In the genomic region with DNA sequence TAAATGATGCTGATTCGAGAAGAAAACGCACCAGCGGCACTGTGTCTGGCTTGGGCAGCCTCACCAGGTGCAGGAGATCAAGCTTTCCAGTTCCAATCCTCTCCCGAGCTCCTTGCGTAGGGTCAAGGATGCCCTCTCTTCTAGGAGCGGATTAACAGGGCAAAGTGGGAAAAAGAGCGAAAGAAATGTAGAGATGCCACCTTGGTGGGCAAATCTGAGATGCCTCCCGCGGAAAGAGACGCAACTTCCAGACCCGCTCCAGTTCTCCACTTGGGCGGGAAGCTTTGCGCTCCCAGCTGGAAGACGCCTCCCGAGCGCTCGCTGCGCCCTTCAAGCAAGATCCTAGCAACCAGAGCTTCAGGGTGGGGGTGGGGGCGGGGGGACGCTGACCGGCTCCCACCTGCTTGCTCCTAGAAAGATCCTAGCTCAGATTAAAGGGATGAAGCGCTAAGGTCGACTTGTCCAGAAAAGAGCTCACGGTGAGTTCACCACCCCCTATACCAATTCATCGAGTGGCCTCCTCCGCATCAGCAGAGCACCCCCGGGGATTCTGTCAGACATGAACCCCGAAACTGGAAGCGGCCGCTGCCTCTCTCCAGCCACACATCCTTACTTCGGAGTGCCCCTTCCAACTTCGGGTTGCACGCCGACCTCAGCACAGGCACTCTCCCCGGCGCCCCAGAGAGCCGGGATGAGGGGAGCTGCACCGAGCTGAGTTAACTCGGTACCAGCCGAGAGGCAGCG, we compare ENCODE assay signal across 12 cellular contexts. TPM values are rescaled to one million over a fixed set of nuclear protein-coding genes. Genes with fewer than 3 reads are reported as not detected.
DNase-seq lines count a peak whose midpoint lies in the region; ATAC-seq and TF ChIP-seq lines count a peak whose summit lies in the region.
"Had no signal": no experiment of that assay in that cellular context is flagged by ENCODE, and none has a peak within 500 bp of the region (broad histone marks: within the 10 kb centered on the region; RNA-seq: fewer than 3 reads in every experiment).

No MANE protein-coding gene starts in this region.

- H3K27me3 ChIP-seq in GM23338 (ENCODE audit: insufficient read depth) (peaks cover 36% of the 10 kb centered on the region), NT2/D1 (ENCODE audit: insufficient read depth, insufficient read length) (peaks cover 29% of the 10 kb centered on the region), iPS-15b (ENCODE audit: control insufficient read depth, insufficient read depth, low read length) (peaks cover 46% of the 10 kb centered on the region)

- peak; percentile 50 for ATAC-seq in GM23338

- H3K9me2 ChIP-seq in GM23338 (ENCODE audit: insufficient read depth) = no peaks in the 10 kb centered on the region

- H3K4me1 ChIP-seq in GM23338 (ENCODE audit: insufficient read depth) (peaks cover 12% of the 10 kb centered on the region; the same call in 1 of the 2 replicates), NT2/D1 (ENCODE audit: insufficient read depth, insufficient read length) (peaks cover 5% of the 10 kb centered on the region), iPS-15b (ENCODE audit: control insufficient read depth, insufficient read depth, low read length) (no peaks in the 10 kb centered on the region)

- no peaks in the 10 kb centered on the region for H3F3A ChIP-seq in GM23338 (replicated peaks; ENCODE audit: low read depth)

- peak overlapping the region; percentile 95 for H3K4me2 ChIP-seq in GM23338
- H3K4me2 ChIP-seq: KMS-11 had no signal

- H3K4me3 Mint-ChIP-seq in GM23338 = peak overlapping the region; percentile 79
- H3K4me3 Mint-ChIP-seq: HFFc6 had no signal

- no peaks in the 10 kb centered on the region for H3K9me3 ChIP-seq in NT2/D1 (ENCODE audit: insufficient read depth, low read length)
- no peaks in the 10 kb centered on the region for H3K9me3 ChIP-seq in iPS-15b (ENCODE audit: control insufficient read depth, insufficient read depth, low read length)
- H3K9me3 ChIP-seq: neutrophil had no signal

- H3K9ac ChIP-seq in NT2/D1 (ENCODE audit: insufficient read length, low read depth) = peak overlapping the region; percentile 69
- H3K9ac ChIP-seq in iPS-15b (ENCODE audit: low read depth, low read length) = no peak overlapping the region
- H3K9ac ChIP-seq: KMS-11 had no signal

- peak; percentile 56 for DNase-seq in GM23338 (ENCODE audit: low spot score)
- no peak for DNase-seq in NT2/D1 (ENCODE audit: low read depth, low spot score)
- peak; percentile 72 for DNase-seq in retina
- DNase-seq in GF-D8 (lab: John Stamatoyannopoulos, UW) = no peak
- DNase-seq in A172 (ENCODE audit: low spot score) = no peak
- no peak for DNase-seq in activated effector memory CD4-positive, alpha-beta T cell treated with Interleukin-2 at 50 U/mL for 16 hours
- DNase-seq: HFFc6 had no signal

- H3K27ac Mint-ChIP-seq in GM23338 = no peak overlapping the region
- H3K27ac Mint-ChIP-seq: HFFc6 had no signal

- H2AFZ ChIP-seq in GM23338 = peak overlapping the region; percentile 94

- no peak overlapping the region for H3K27ac ChIP-seq in GM23338 (ENCODE audit: low read depth)
- H3K27ac ChIP-seq: KMS-11, neutrophil had no signal

- H4K20me1 ChIP-seq in GM23338 (replicated peaks; ENCODE audit: insufficient read depth) = peaks cover 14% of the 10 kb centered on the region

- H3K36me3 ChIP-seq in GM23338 (ENCODE audit: insufficient read depth) (no peaks in the 10 kb centered on the region), NT2/D1 (ENCODE audit: insufficient read depth, insufficient read length, low read length) (no peaks in the 10 kb centered on the region), iPS-15b (ENCODE audit: control insufficient read depth, insufficient read depth, low read length) (no peaks in the 10 kb centered on the region)
- H3K36me3 ChIP-seq: neutrophil had no signal

- H3K4me1 Mint-ChIP-seq in GM23338 = peaks cover 9% of the 10 kb centered on the region

- H3K79me2 ChIP-seq in GM23338 (replicated peaks; ENCODE audit: insufficient read depth) = no peaks in the 10 kb centered on the region

- no peak for TF ChIP-seq CTCF in GM23338 (conservative IDR thresholded peaks at IDR 0.05; ENCODE audit: low read depth in 2 of 2)

- H3K4me3 ChIP-seq in GM23338 (peak overlapping the region; percentile 88), NT2/D1 (ENCODE audit: insufficient read length, low read depth) (peak overlapping the region; percentile 65), iPS-15b (ENCODE audit: low read depth, low read length) (peak overlapping the region; percentile 78)

- H3K27me3 Mint-ChIP-seq in GM23338 (ENCODE audit: insufficient read depth, low read depth, poor library complexity) = peaks cover 33% of the 10 kb centered on the region

- H3K36me3 Mint-ChIP-seq in GM23338 (ENCODE audit: low read depth) = no peaks in the 10 kb centered on the region

- no peaks in the 10 kb centered on the region for H3K9me3 Mint-ChIP-seq in GM23338
- H3K9me3 Mint-ChIP-seq: HFFc6 had no signal

TF ChIP-seq in GM23338, 12 proteins besides CTCF, POLR2A, EP300 and RAD21:
- TF ChIP-seq EZH2 (IDR thresholded peaks at IDR 0.05; ENCODE audit: low read depth, unreplicated experiment) (peak; percentile 30), CREB1 (CRISPR knock-in tag; IDR thresholded peaks at IDR 0.05; ENCODE audit: low read depth) (no peak), EZH2phosphoT487 (IDR thresholded peaks at IDR 0.05; ENCODE audit: unreplicated experiment) (no peak), ZNF331 (CRISPR knock-in tag; IDR thresholded peaks at IDR 0.05; ENCODE audit: low read depth) (no peak)
TF ChIP-seq in GM23338: peak in this region for 1.

RNA-seq across cellular contexts. Expression of a gene that starts 0.8 kb away (rescaled TPM):
- total RNA-seq in GM23338 (2014; rRNA removed; shearing (Covaris generic)) = 18.8 and 24.7 TPM in 2 replicates
- 4.3 and 5.5 TPM in 2 replicates for polyA plus RNA-seq in GM23338 (2016; fragmentation: Nextera tagmentation; extraction: Ambion mirVana)
- not detected in 2 replicates for total RNA-seq in A172 (2014; rRNA removed; shearing (Covaris generic))
- total RNA-seq: fibroblast of lung, HFFc6 had no signal
- polyA plus RNA-seq: fibroblast of lung, keratinocyte had no signal

Comparison
In these comparisons a context has a peak if more than half of its experiments do, and no peak if none do; other contexts are left out.
1. DNase-seq: peak in GM23338 (single experiment) and retina (single experiment); none in NT2/D1 (single experiment), GF-D8 (single experiment), A172 (single experiment) and activated effector memory CD4-positive, alpha-beta T cell treated with Interleukin-2 at 50 U/mL for 16 hours (single experiment).
2. RNA of a gene that starts 0.8 kb away (total RNA-seq): 18.8 to 24.7 TPM in GM23338; not detected in A172; every median in the first group is over 10 times any median in the second.
3. Peak in every context shown above with its lines, with median percentiles within 50 percentile points of each other: H3K4me3 ChIP-seq.